ENCODE assay signal across 15 cellular contexts in genomic region chr9:89657765-89658164, GRCh38. TPM values are rescaled to one million over a fixed set of nuclear protein-coding genes. Genes with fewer than 3 reads are reported as not detected.
DNase-seq lines count a peak whose midpoint lies in the region; ATAC-seq and TF ChIP-seq lines count a peak whose summit lies in the region.
"Had no signal": no experiment of that assay in that cellular context is flagged by ENCODE, and none has a peak within 500 bp of the region (broad histone marks: within the 10 kb centered on the region; RNA-seq: fewer than 3 reads in every experiment).

No MANE protein-coding gene starts in this region.

- TF ChIP-seq CTCF in OCI-LY3 (IDR thresholded peaks at IDR 0.05; ENCODE audit: low read depth, low read length) (no peak), OCI-LY7 (conservative IDR thresholded peaks at IDR 0.05; ENCODE audit: low read length) (no peak)

- POLR2A ChIA-PET in OCI-LY7 (lab: Charles Lee) = no interaction called here

- no peak overlapping the region for H3K4me3 Mint-ChIP-seq in activated T-cell treated with anti-CD3 and anti-CD28 coated beads, Interleukin-2, amount 50 U/mL, for 24 hours
- no peak overlapping the region for H3K4me3 Mint-ChIP-seq in stimulated activated effector memory CD8-positive, alpha-beta T cell treated with anti-CD3 and anti-CD28 coated beads, Interleukin-12 subunit alpha, Interleukin-12 subunit beta, amount 100 ng/mL, for 72 hours
- H3K4me3 Mint-ChIP-seq: dendritic cell treated with granulocyte-macrophage colony-stimulating factor and Interleukin-4, amounts not matched to agents 40 ng/mL and 50 ng/mL, for 4 days; neural crest cell had no signal

- H3K4me1 Mint-ChIP-seq in activated T-cell treated with anti-CD3 and anti-CD28 coated beads, Interleukin-2, amount 50 U/mL, for 24 hours (ENCODE audit: low read depth) = peaks cover 18% of the 10 kb centered on the region
- peaks cover 24% of the 10 kb centered on the region for H3K4me1 Mint-ChIP-seq in stimulated activated effector memory CD8-positive, alpha-beta T cell treated with anti-CD3 and anti-CD28 coated beads, Interleukin-12 subunit alpha, Interleukin-12 subunit beta, amount 100 ng/mL, for 72 hours

- no peaks in the 10 kb centered on the region for H3K36me3 Mint-ChIP-seq in activated T-cell treated with anti-CD3 and anti-CD28 coated beads, Interleukin-2, amount 50 U/mL, for 24 hours (ENCODE audit: low read depth)
- H3K36me3 Mint-ChIP-seq in stimulated activated effector memory CD8-positive, alpha-beta T cell treated with anti-CD3 and anti-CD28 coated beads, Interleukin-12 subunit alpha, Interleukin-12 subunit beta, amount 100 ng/mL, for 72 hours = no peaks in the 10 kb centered on the region

- no TSS peak for BruUV-seq in OCI-LY7 (replicated peaks; lab: Mats Ljungman, UMichigan)

- no peaks in the 10 kb centered on the region for H4K20me1 ChIP-seq in OCI-LY3 (ENCODE audit: insufficient read depth, low read length)
- H4K20me1 ChIP-seq in OCI-LY7 (ENCODE audit: insufficient read depth, low read length) = no peaks in the 10 kb centered on the region

- H3K4me2 ChIP-seq in OCI-LY3 (ENCODE audit: low read length) (peak overlapping the region; percentile 30), OCI-LY7 (ENCODE audit: low read length) (no peak overlapping the region)

- intact Hi-C loops in OCI-LY7 (cut with micrococcal nuclease; ENCODE audit: unreplicated experiment) = no loop called here

- H3K9me3 ChIP-seq in OCI-LY3 (ENCODE audit: insufficient read depth, low read length) = no peaks in the 10 kb centered on the region
- no peaks in the 10 kb centered on the region for H3K9me3 ChIP-seq in OCI-LY7 (ENCODE audit: low read length)

- no peaks in the 10 kb centered on the region for H3K36me3 ChIP-seq in OCI-LY3 (replicated peaks; ENCODE audit: low read depth, low read length)
- no peaks in the 10 kb centered on the region for H3K36me3 ChIP-seq in OCI-LY7 (ENCODE audit: insufficient read depth, low read length)

- H3K4me3 ChIP-seq in OCI-LY3 (ENCODE audit: low read length) = no peak overlapping the region
- H3K4me3 ChIP-seq in OCI-LY7 (ENCODE audit: low read depth, low read length, poor library complexity, severe bottlenecking) = no peak overlapping the region

- H3K4me1 ChIP-seq in OCI-LY3 (ENCODE audit: low read length) = peaks cover 14% of the 10 kb centered on the region
- H3K4me1 ChIP-seq in OCI-LY7 (ENCODE audit: insufficient read depth, low read length, poor library complexity, severe bottlenecking) = no peaks in the 10 kb centered on the region

- H3K9me3 Mint-ChIP-seq in activated T-cell treated with anti-CD3 and anti-CD28 coated beads, Interleukin-2, amount 50 U/mL, for 24 hours = no peaks in the 10 kb centered on the region
- no peaks in the 10 kb centered on the region for H3K9me3 Mint-ChIP-seq in stimulated activated effector memory CD8-positive, alpha-beta T cell treated with anti-CD3 and anti-CD28 coated beads, Interleukin-12 subunit alpha, Interleukin-12 subunit beta, amount 100 ng/mL, for 72 hours
- H3K9me3 Mint-ChIP-seq: dendritic cell treated with granulocyte-macrophage colony-stimulating factor and Interleukin-4, amounts not matched to agents 40 ng/mL and 50 ng/mL, for 4 days; neural crest cell had no signal

- CTCF ChIA-PET in OCI-LY7 (lab: Charles Lee; ENCODE audit: unreplicated experiment) = no interaction called here

- H2AFZ ChIP-seq in OCI-LY3 (ENCODE audit: low read depth, low read length) (peak overlapping the region; percentile 22; the same call in 1 of the 2 replicates), OCI-LY7 (ENCODE audit: low read length) (no peak overlapping the region)

- H3K27ac ChIP-seq in OCI-LY3 (ENCODE audit: low read length) (no peak overlapping the region), OCI-LY7 (ENCODE audit: low read depth, low read length, poor library complexity, severe bottlenecking) (no peak overlapping the region)

- no peak overlapping the region for H3K9ac ChIP-seq in OCI-LY3 (ENCODE audit: low read length)

- H3K27me3 Mint-ChIP-seq in activated T-cell treated with anti-CD3 and anti-CD28 coated beads, Interleukin-2, amount 50 U/mL, for 24 hours = peaks cover 19% of the 10 kb centered on the region

- DNase-seq in activated T-cell treated with anti-CD3 and anti-CD28 coated beads, Interleukin-2, amount 50 U/mL, for 24 hours = peak; percentile 37
- DNase-seq in activated T-cell treated with anti-CD3 and anti-CD28 coated beads for 4 hours = no peak
- no peak for DNase-seq in stimulated activated effector memory CD8-positive, alpha-beta T cell treated with anti-CD3 and anti-CD28 coated beads, Interleukin-12 subunit alpha, Interleukin-12 subunit beta, amount 100 ng/mL, for 72 hours (ENCODE audit: low spot score in 2 of 2)
- DNase-seq in GDM1 (lab: John Stamatoyannopoulos, UW) = no peak
- no peak for DNase-seq in SHP77 (lab: John Stamatoyannopoulos, UW)
- no peak for DNase-seq in OCI-LY7 (ENCODE audit: low spot score)
- DNase-seq: ACHN, foreskin fibroblast, NCI-H2029 treated with DMSO at 0.1 percent for 48 hours had no signal

- H3K79me2 ChIP-seq in OCI-LY3 (ENCODE audit: low read length) (no peaks in the 10 kb centered on the region), OCI-LY7 (ENCODE audit: insufficient read depth, low read depth, low read length) (no peaks in the 10 kb centered on the region)

- H3K27ac Mint-ChIP-seq in activated T-cell treated with anti-CD3 and anti-CD28 coated beads, Interleukin-2, amount 50 U/mL, for 24 hours = no peak overlapping the region
- H3K27ac Mint-ChIP-seq in stimulated activated effector memory CD8-positive, alpha-beta T cell treated with anti-CD3 and anti-CD28 coated beads, Interleukin-12 subunit alpha, Interleukin-12 subunit beta, amount 100 ng/mL, for 72 hours = no peak overlapping the region

- peak; percentile 81 for ATAC-seq in GM21786 (IDR thresholded peaks at IDR 0.05; ENCODE audit: unreplicated experiment)
- peak; percentile 84 for ATAC-seq in stimulated activated effector memory CD8-positive, alpha-beta T cell treated with anti-CD3 and anti-CD28 coated beads, Interleukin-12 subunit alpha, Interleukin-12 subunit beta, amount 100 ng/mL, for 72 hours
- ATAC-seq: Panc1 had no signal

- no peaks in the 10 kb centered on the region for H3K27me3 ChIP-seq in OCI-LY3 (ENCODE audit: low read depth, low read length)

- no peaks in the 10 kb centered on the region for H3K9me2 ChIP-seq in OCI-LY7 (ENCODE audit: insufficient read depth, low read length)

RNA-seq across cellular contexts. Expression of gene GADD45G, which starts 53.0 kb away (rescaled TPM):
- not detected in 2 replicates for total RNA-seq in OCI-LY7 (2014; rRNA removed; shearing (Covaris generic))
- not detected in 2 replicates for total RNA-seq in OCI-LY7 (2022)
- total RNA-seq: HT1080 had no signal
